1 cellular context compared by ENCODE assay signal in the genomic region with DNA sequence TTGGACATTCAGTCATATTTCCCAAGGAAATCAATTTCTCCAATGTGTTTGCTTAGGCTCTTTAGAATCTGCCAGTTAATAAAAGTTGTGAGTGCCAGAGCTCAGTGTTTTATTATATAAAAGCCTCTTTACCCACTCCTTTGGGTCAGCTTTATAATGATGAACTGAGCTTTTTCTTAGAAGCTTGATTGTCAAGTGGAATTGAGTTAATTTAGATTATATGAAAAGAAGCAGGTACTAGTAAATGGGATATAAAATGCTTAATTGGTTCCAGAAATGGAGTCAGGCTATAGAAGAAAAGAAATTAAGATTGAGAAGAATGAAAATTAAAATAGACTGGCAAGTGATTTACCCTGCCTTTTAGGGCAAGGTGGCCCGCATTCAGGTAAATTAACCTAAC.
TF ChIP-seq lines count a peak whose summit lies in the region.

No MANE protein-coding gene starts in this region.

TF ChIP-seq in SK-N-SH treated with all-trans-retinoic acid at 6 μM for 48 hours, 23 proteins besides CTCF, POLR2A, EP300 and RAD21 (continued from another document):
- TF ChIP-seq, protein P1, sequence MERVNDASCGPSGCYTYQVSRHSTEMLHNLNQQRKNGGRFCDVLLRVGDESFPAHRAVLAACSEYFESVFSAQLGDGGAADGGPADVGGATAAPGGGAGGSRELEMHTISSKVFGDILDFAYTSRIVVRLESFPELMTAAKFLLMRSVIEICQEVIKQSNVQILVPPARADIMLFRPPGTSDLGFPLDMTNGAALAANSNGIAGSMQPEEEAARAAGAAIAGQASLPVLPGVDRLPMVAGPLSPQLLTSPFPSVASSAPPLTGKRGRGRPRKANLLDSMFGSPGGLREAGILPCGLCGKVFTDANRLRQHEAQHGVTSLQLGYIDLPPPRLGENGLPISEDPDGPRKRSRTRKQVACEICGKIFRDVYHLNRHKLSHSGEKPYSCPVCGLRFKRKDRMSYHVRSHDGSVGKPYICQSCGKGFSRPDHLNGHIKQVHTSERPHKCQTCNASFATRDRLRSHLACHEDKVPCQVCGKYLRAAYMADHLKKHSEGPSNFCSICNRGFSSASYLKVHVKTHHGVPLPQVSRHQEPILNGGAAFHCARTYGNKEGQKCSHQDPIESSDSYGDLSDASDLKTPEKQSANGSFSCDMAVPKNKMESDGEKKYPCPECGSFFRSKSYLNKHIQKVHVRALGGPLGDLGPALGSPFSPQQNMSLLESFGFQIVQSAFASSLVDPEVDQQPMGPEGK (CRISPR knock-in tag; IDR thresholded peaks at IDR 0.05; ENCODE audit: borderline replicate concordance), result peak; percentile 84
TF ChIP-seq in SK-N-SH treated with all-trans-retinoic acid at 6 μM for 48 hours: peak in this region for 14.
